Comparison of ENCODE assay signal across 8 cellular contexts in genomic region chr7:155598810-155599210, GRCh38. TPM values are rescaled to one million over a fixed set of nuclear protein-coding genes. Genes with fewer than 3 reads are reported as not detected.
DNase-seq lines count a peak whose midpoint lies in the region; ATAC-seq and TF ChIP-seq lines count a peak whose summit lies in the region.

No MANE protein-coding gene starts in this region.

- DNase-seq in BE2C = peak; percentile 81
- peak; percentile 94 for DNase-seq in Karpas-422
- DNase-seq in RWPE1 (ENCODE audit: low spot score) = peak; percentile 45
- DNase-seq in activated effector memory CD4-positive, alpha-beta T cell treated with Interleukin-2 at 50 U/mL for 16 hours = peak; percentile 68
- peak; percentile 53 to 89 for DNase-seq in foreskin fibroblast
- peak; percentile 24 for DNase-seq in occipital lobe (lab: John Stamatoyannopoulos, UW)
- peak; percentile 78 to 87 for DNase-seq in suprapubic skin (ENCODE audit: low spot score in 2 of 2)

- TF ChIP-seq CTCF in BE2C (IDR thresholded peaks at IDR 0.05; ENCODE audit: low read depth, low read length) (peak; percentile 99), RWPE1 (conservative IDR thresholded peaks at IDR 0.05; ENCODE audit: low read depth) (peak; percentile 99), foreskin fibroblast (IDR thresholded peaks at IDR 0.05; ENCODE audit: low read depth, low read length) (peak; percentile 99), suprapubic skin (IDR thresholded peaks at IDR 0.05) (peak; percentile 92 to 96)

- TF ChIP-seq EP300 in suprapubic skin (IDR thresholded peaks at IDR 0.05) = no peak

- H3K4me3 ChIP-seq in BE2C (ENCODE audit: low read depth, low read length) = no peak overlapping the region
- H3K4me3 ChIP-seq in Karpas-422 (ENCODE audit: low read length) = no peak overlapping the region
- H3K4me3 ChIP-seq in foreskin fibroblast (ENCODE audit: low read depth in 1 of 2, low read length in 2 of 2) = no peak overlapping the region
- no peak overlapping the region for H3K4me3 ChIP-seq in suprapubic skin

- H4K20me1 ChIP-seq in Karpas-422 (ENCODE audit: insufficient read depth, low read depth, low read length) = no peaks in the 10 kb centered on the region

- no peaks in the 10 kb centered on the region for H3K79me2 ChIP-seq in Karpas-422 (ENCODE audit: low read length)

- H3K36me3 ChIP-seq in BE2C (no peaks in the 10 kb centered on the region), Karpas-422 (ENCODE audit: insufficient read depth, low read length) (no peaks in the 10 kb centered on the region), suprapubic skin (no peaks in the 10 kb centered on the region)

- H3K9me3 ChIP-seq in BE2C (no peaks in the 10 kb centered on the region), Karpas-422 (ENCODE audit: low read length) (no peaks in the 10 kb centered on the region), suprapubic skin (no peaks in the 10 kb centered on the region)

- no peak overlapping the region for H3K27ac ChIP-seq in Karpas-422 (ENCODE audit: low read length)
- H3K27ac ChIP-seq in RWPE1 = no peak overlapping the region
- no peak overlapping the region for H3K27ac ChIP-seq in suprapubic skin

- no peaks in the 10 kb centered on the region for H3K9me2 ChIP-seq in Karpas-422 (replicated peaks; ENCODE audit: insufficient read depth, low read length)

- no peak overlapping the region for H3K4me2 ChIP-seq in Karpas-422 (ENCODE audit: low read depth, low read length, poor library complexity, severe bottlenecking)

- TF ChIP-seq POLR2A in suprapubic skin (IDR thresholded peaks at IDR 0.05) = no peak

- H3K27me3 ChIP-seq in BE2C (peaks cover 31% of the 10 kb centered on the region), Karpas-422 (ENCODE audit: low read length) (no peaks in the 10 kb centered on the region), suprapubic skin (peaks cover 32% of the 10 kb centered on the region)

- WGBS in suprapubic skin = 14% methylated on average over 12 of the region's 12 CpGs

- ATAC-seq in GM19372 (IDR thresholded peaks at IDR 0.05; ENCODE audit: low read depth, unreplicated experiment) = peak; percentile 74

- H3K4me1 ChIP-seq in BE2C (no peaks in the 10 kb centered on the region), Karpas-422 (ENCODE audit: low read length) (peaks cover 6% of the 10 kb centered on the region), suprapubic skin (no peaks in the 10 kb centered on the region)

- POLR2A ChIA-PET in RWPE1 (lab: Yijun Ruan, JAX; ENCODE audit: low non-redundant PET) = no interaction called here

- H2AFZ ChIP-seq in Karpas-422 (ENCODE audit: low read length) = no peak overlapping the region

- CTCF ChIA-PET in RWPE1 (lab: Yijun Ruan, JAX) = interaction anchor here (0.5 to 1.8 kb wide), 11 partner anchors 10 to 833 kb away, joined by 3 to 8 read pairs (median 3); no protein-coding TSS in a partner anchor

- H3K9ac ChIP-seq in Karpas-422 (ENCODE audit: low read length) = no peak overlapping the region

RNA-seq across cellular contexts. Expression of gene RBM33, which starts 45.7 kb away (rescaled TPM):
- polyA plus RNA-seq in BE2C (2012; ENCODE audit: insufficient read depth, insufficient read length, low read depth) = 39.0 TPM
- total RNA-seq in Karpas-422 (2014; rRNA removed; shearing (Covaris generic); ENCODE audit: low replicate concordance) = 33.0 and 34.4 TPM in 2 replicates
- total RNA-seq in occipital lobe (41.6 TPM), suprapubic skin (100 to 1,000 TPM in 1 of 4 donors, 10 to 100 TPM in 3; 37.4 to 121 (median 58.2) TPM)

RNA-seq across cellular contexts. Expression of gene CNPY1, which starts 52.5 kb away (rescaled TPM):
- not detected for polyA plus RNA-seq in BE2C (2012; ENCODE audit: insufficient read depth, insufficient read length, low read depth)
- not detected in 2 replicates for total RNA-seq in Karpas-422 (2014; rRNA removed; shearing (Covaris generic); ENCODE audit: low replicate concordance)
- total RNA-seq in occipital lobe (0.16 TPM), suprapubic skin (not detected)

Comparison
In these comparisons a context has a peak if more than half of its experiments do, and no peak if none do; other contexts are left out.
1. DNase-seq: peak in every context shown above with its lines; median percentile 94 in Karpas-422; 82 in suprapubic skin; 81 in BE2C; 71 in foreskin fibroblast; 68 in activated effector memory CD4-positive, alpha-beta T cell treated with Interleukin-2 at 50 U/mL for 16 hours; 45 in RWPE1; 24 in occipital lobe.